Comparison of ENCODE assay signal across 13 cellular contexts in genomic region chr4:146585761-146586333, GRCh38. TPM values are rescaled to one million over a fixed set of nuclear protein-coding genes. Genes with fewer than 3 reads are reported as not detected.
A peak's percentile ranks its signal among the peaks of the same experiment; 100 is the strongest.
DNase-seq lines count a peak whose midpoint lies in the region; ATAC-seq and TF ChIP-seq lines count a peak whose summit lies in the region.
"Had no signal": no experiment of that assay in that cellular context is flagged by ENCODE, and none has a peak within 500 bp of the region (broad histone marks: within the 10 kb centered on the region; RNA-seq: fewer than 3 reads in every experiment).

No MANE protein-coding gene starts in this region.

- peak; percentile 80 for ATAC-seq in left lung
- ATAC-seq: activated naive CD8-positive, alpha-beta T cell treated with anti-CD3 and anti-CD28 coated beads, Interleukin-2, amount 50 U/mL, for 24 hours had no signal

- no peaks in the 10 kb centered on the region for H3K36me3 ChIP-seq in left lung

- no peaks in the 10 kb centered on the region for H3K9me3 ChIP-seq in left lung

- no peak overlapping the region for H3K27ac ChIP-seq in left lung

- in situ Hi-C loops in KBM-7 (cut with MboI; ENCODE audit: low pct_unique_long_range_greater_than_20kb, low sequenced_read_pairs), result no loop called here

- DNase-seq in AG08396 (ENCODE audit: low spot score) (peak; percentile 22), KBM-7 (peak; percentile 16), amniotic epithelial cell (ENCODE audit: low read depth) (peak; percentile 84), left lung (no peak), medulla oblongata (ENCODE audit: extremely low spot score) (no peak), NCI-H2081 (lab: John Stamatoyannopoulos, UW) (no peak), COLO668 (lab: John Stamatoyannopoulos, UW; ENCODE audit: unreplicated experiment) (no peak)
- no peak for DNase-seq in stimulated activated naive CD4-positive, alpha-beta T cell treated with Interleukin-2 at 50 U/mL for 16 hours (lab: John Stamatoyannopoulos, UW)
- DNase-seq: activated naive CD8-positive, alpha-beta T cell treated with anti-CD3 and anti-CD28 coated beads, Interleukin-2, amount 50 U/mL, for 24 hours; CD4-positive, CD25-positive, alpha-beta regulatory T cell; effector CD8-positive, alpha-beta T cell; T-helper 9 cell had no signal

- H3K27me3 ChIP-seq in left lung, result no peaks in the 10 kb centered on the region

- no peak for TF ChIP-seq CTCF in left lung (IDR thresholded peaks at IDR 0.05)

- intact Hi-C loops in left lung (cut with DNase I), result no loop called here

- peaks cover 5 to 6% of the 10 kb centered on the region in 2 donors for H3K4me1 ChIP-seq in left lung

- H3K4me3 ChIP-seq in left lung, result no peak overlapping the region

RNA-seq across cellular contexts. Expression of gene POU4F2, which starts 52.8 kb away (rescaled TPM):
- not detected for total RNA-seq in left lung
- total RNA-seq: CD4-positive, CD25-positive, alpha-beta regulatory T cell; OCI-LY7 had no signal

Comparison
In these comparisons a context has a peak if more than half of its experiments do, and no peak if none do; other contexts are left out.
1. DNase-seq: peak in AG08396 (single experiment), KBM-7 (single experiment) and amniotic epithelial cell (single experiment); none in left lung (0 of 2), medulla oblongata (single experiment), NCI-H2081 (0 of 2), COLO668 (single experiment) and stimulated activated naive CD4-positive, alpha-beta T cell treated with Interleukin-2 at 50 U/mL for 16 hours (single experiment).